In genomic region chr9:96854073-96854876, GRCh38 we compare ENCODE assay signal across 8 cellular contexts. TPM values are rescaled to one million over a fixed set of nuclear protein-coding genes. Genes with fewer than 3 reads are reported as not detected.
DNase-seq lines count a peak whose midpoint lies in the region; ATAC-seq, FAIRE-seq and TF ChIP-seq lines count a peak whose summit lies in the region.

Gene ZNF782, minus strand, starts transcription at chr9:96854514. Its CDS starts 2,553 bp downstream, at chr9:96851961.

- in situ Hi-C loops in ACHN (cut with HindIII; ENCODE audit: low pct_ligation_motif_present, low pct_unique_long_range_greater_than_20kb, low sequenced_read_pairs), result no loop called here

- H3K27me3 ChIP-seq in WERI-Rb-1 (ENCODE audit: insufficient read depth, low read depth, severe bottlenecking) (no peaks in the 10 kb centered on the region), bronchial epithelial cell (ENCODE audit: control insufficient read depth, insufficient read depth, low read length) (no peaks in the 10 kb centered on the region), small intestine (ENCODE audit: control insufficient read depth in 2 of 2, insufficient read depth in 2 of 2, low read length in 2 of 2) (no peaks in the 10 kb centered on the region)

- H3K4me3 ChIP-seq in WERI-Rb-1 (ENCODE audit: low read depth, low read length) (peak within 1 kb of the TSS; percentile 91), bronchial epithelial cell (ENCODE audit: low read depth, low read length) (peak within 1 kb of the TSS; percentile 67), small intestine (ENCODE audit: low read depth in 1 of 2, low read length in 2 of 2) (peak within 1 kb of the TSS; percentile 56 to 86)

- H3K36me3 ChIP-seq in WERI-Rb-1 (peaks cover 8% of the 10 kb centered on the region), bronchial epithelial cell (ENCODE audit: control insufficient read depth, insufficient read depth, low read length) (no peaks in the 10 kb centered on the region), small intestine (ENCODE audit: control insufficient read depth in 2 of 2, insufficient read depth in 2 of 2, low read length in 2 of 2) (peaks cover 0 to 2% of the 10 kb centered on the region in 2 donors)

- TF ChIP-seq CTCF in WERI-Rb-1 (IDR thresholded peaks at IDR 0.05; ENCODE audit: low read depth, low read length) (no peak), bronchial epithelial cell (IDR thresholded peaks at IDR 0.05; ENCODE audit: insufficient read depth, low read length, severe bottlenecking) (no peak)

- peaks cover 8 to 10% of the 10 kb centered on the region in 2 donors for H3K4me1 ChIP-seq in small intestine (ENCODE audit: control insufficient read depth in 2 of 2, insufficient read depth in 1 of 2, low read depth in 1 of 2, low read length in 1 of 2)

- H3K9me3 ChIP-seq in WERI-Rb-1 (ENCODE audit: severe bottlenecking) (no peaks in the 10 kb centered on the region), small intestine (ENCODE audit: control insufficient read depth, low read depth) (no peaks in the 10 kb centered on the region)

- H3K27ac ChIP-seq in WERI-Rb-1 (peak within 1 kb of the TSS; percentile 75), small intestine (ENCODE audit: low read depth in 1 of 2, low read length in 1 of 2) (peak within 1 kb of the TSS; percentile 69 to 83)

- 1% methylated on average over 57 to 66 of the region's 66 CpGs for WGBS in small intestine, 3 donors

- peak; percentile 70 for ATAC-seq in GM18870 (IDR thresholded peaks at IDR 0.05; ENCODE audit: unreplicated experiment)
- ATAC-seq in HG03135 (IDR thresholded peaks at IDR 0.05; ENCODE audit: unreplicated experiment), result peak; percentile 85

- FAIRE-seq in bronchial epithelial cell (lab: Jason Lieb, UNC), result no peak
- FAIRE-seq in small intestine (lab: Jason Lieb, UNC), result no peak

- DNase-seq in ACHN (peak; percentile 91), NCI-H2196 treated with DMSO at 0.1 percent for 48 hours (lab: John Stamatoyannopoulos, UW; ENCODE audit: unreplicated experiment) (peak; percentile 91), WERI-Rb-1 (peak; percentile 98), bronchial epithelial cell (ENCODE audit: low read depth) (peak; percentile 88), iPS-NIHi7 (ENCODE audit: extremely low spot score) (peak; percentile 95), small intestine (peak; percentile 95)

RNA-seq across cellular contexts. Expression of gene ZNF782, which starts in this region (rescaled TPM):
- total RNA-seq in bronchial epithelial cell, result 2.1 and 3.5 TPM in 2 replicates
- polyA plus RNA-seq in small intestine, result 1 to 10 TPM; 1.2 to 1.8 (median 1.6) TPM

Comparison
In these comparisons a context has a peak if more than half of its experiments do, and no peak if none do; other contexts are left out.
1. Peak in every context shown above with its lines: DNase-seq, ATAC-seq, H3K4me3 ChIP-seq and H3K27ac ChIP-seq.